Comparison of ENCODE assay signal across 19 cellular contexts in genomic region chr17:2034157-2034556, GRCh38. TPM values are rescaled to one million over a fixed set of nuclear protein-coding genes. Genes with fewer than 3 reads are reported as not detected.
A peak's percentile ranks its signal among the peaks of the same experiment; 100 is the strongest.
DNase-seq lines count a peak whose midpoint lies in the region; ATAC-seq, FAIRE-seq and TF ChIP-seq lines count a peak whose summit lies in the region.
"Had no signal": no experiment of that assay in that cellular context is flagged by ENCODE, and none has a peak within 500 bp of the region (broad histone marks: within the 10 kb centered on the region; RNA-seq: fewer than 3 reads in every experiment).

No MANE protein-coding gene starts in this region.

- H3K9me3 Mint-ChIP-seq in CD8-positive, alpha-beta T cell, result no peaks in the 10 kb centered on the region
- H3K9me3 Mint-ChIP-seq in activated T-helper 17 cell treated with anti-CD3 and anti-CD28 coated beads, Interleukin-2, amount 50 U/mL, for 72 hours, result no peaks in the 10 kb centered on the region
- H3K9me3 Mint-ChIP-seq: activated naive CD8-positive, alpha-beta T cell treated with anti-CD3 and anti-CD28 coated beads, Interleukin-2, amount 50 U/mL, for 24 hours; activated T-helper 1 cell treated with anti-CD3 and anti-CD28 coated beads, Interleukin-12 subunit alpha, Interleukin-12 subunit beta, Interleukin-2, Interleukin-4 antibody, amounts not matched to agents 30 ng/mL and 10 ng/mL and 1 ng/mL, durations not matched to agents 14 hours and 24 hours and 36 hours had no signal

- TF ChIP-seq POLR2A in ovary (IDR thresholded peaks at IDR 0.05), result no peak

- H4K20me1 ChIP-seq in BLaER1 treated with 17β-estradiol and CSF1 and Interleukin-3, amounts not matched to agents 10 nM and 100 nM, result peaks cover 0 to 28% (median 4%) of the 10 kb centered on the region in 11 experiments; a peak in 8 of 22 replicates

- peak; percentile 4 for FAIRE-seq in HTR-8/SVneo (lab: Jason Lieb, UNC)

- WGBS in ovary, 3 donors, result 68 to 74% (median 73%) methylated on average over 7 of the region's 7 CpGs

- peaks cover 52% of the 10 kb centered on the region for H3K36me3 Mint-ChIP-seq in CD8-positive, alpha-beta T cell
- peaks cover 31% of the 10 kb centered on the region for H3K36me3 Mint-ChIP-seq in activated T-helper 17 cell treated with anti-CD3 and anti-CD28 coated beads, Interleukin-2, amount 50 U/mL, for 72 hours (ENCODE audit: low read depth)

- H3K27me3 Mint-ChIP-seq in CD8-positive, alpha-beta T cell (ENCODE audit: low read depth), result no peaks in the 10 kb centered on the region
- no peaks in the 10 kb centered on the region for H3K27me3 Mint-ChIP-seq in activated T-helper 17 cell treated with anti-CD3 and anti-CD28 coated beads, Interleukin-2, amount 50 U/mL, for 72 hours
- H3K27me3 Mint-ChIP-seq: activated naive CD8-positive, alpha-beta T cell treated with anti-CD3 and anti-CD28 coated beads, Interleukin-2, amount 50 U/mL, for 24 hours had no signal

- TF ChIP-seq CTCF in ovary (IDR thresholded peaks at IDR 0.05) (no peak), colonic mucosa (IDR thresholded peaks at IDR 0.05) (no peak)
- no peak for TF ChIP-seq CTCF in CD8-positive, alpha-beta T cell (IDR thresholded peaks at IDR 0.05)

- DNase-seq in HTR-8/SVneo (ENCODE audit: insufficient read length, low spot score), result no peak
- DNase-seq in T1000 (lab: John Stamatoyannopoulos, UW), result peak; percentile 22
- peak; percentile 83 for DNase-seq in kidney glomerular epithelial cell (lab: John Stamatoyannopoulos, UW)
- DNase-seq in ovary, result no peak
- DNase-seq in colonic mucosa, result no peak
- no peak for DNase-seq in CD8-positive, alpha-beta T cell
- DNase-seq: activated CD8-positive, alpha-beta T cell treated with anti-CD3 and anti-CD28 coated beads, Interleukin-2, amount 10 ng/mL, durations not matched to agents 7 days and 5 days; activated naive CD8-positive, alpha-beta T cell treated with anti-CD3 and anti-CD28 coated beads, Interleukin-2, amount 50 U/mL, for 24 hours; effector CD8-positive, alpha-beta T cell; NCI-H2029; NCI-H526 treated with DMSO at 0.1 percent for 48 hours; stimulated activated CD4-positive, alpha-beta T cell treated with anti-CD3 and anti-CD28 coated beads, Interleukin-1b, Interleukin-23, amount 100 ng/mL, for 48 hours; substantia nigra; SW 1271 had no signal

- no peak for TF ChIP-seq EP300 in ovary (IDR thresholded peaks at IDR 0.05)

- ATAC-seq in CD8-positive, alpha-beta T cell, result no peak
- ATAC-seq in activated T-helper 17 cell treated with anti-CD3 and anti-CD28 coated beads, Interleukin-2, amount 50 U/mL, for 72 hours (replicated peaks), result no peak
- ATAC-seq: activated CD8-positive, alpha-beta T cell treated with anti-CD3 and anti-CD28 coated beads, Interleukin-2, amount 10 ng/mL, durations not matched to agents 7 days and 5 days; activated naive CD8-positive, alpha-beta T cell treated with anti-CD3 and anti-CD28 coated beads, Interleukin-2, amount 50 U/mL, for 24 hours; left lobe of liver; sciatic nerve had no signal

- H3K4me3 Mint-ChIP-seq in CD8-positive, alpha-beta T cell, result no peak overlapping the region
- no peak overlapping the region for H3K4me3 Mint-ChIP-seq in activated T-helper 17 cell treated with anti-CD3 and anti-CD28 coated beads, Interleukin-2, amount 50 U/mL, for 72 hours
- H3K4me3 Mint-ChIP-seq: activated CD8-positive, alpha-beta T cell treated with anti-CD3 and anti-CD28 coated beads, Interleukin-2, amount 10 ng/mL, durations not matched to agents 7 days and 5 days; activated naive CD8-positive, alpha-beta T cell treated with anti-CD3 and anti-CD28 coated beads, Interleukin-2, amount 50 U/mL, for 24 hours; activated T-helper 1 cell treated with anti-CD3 and anti-CD28 coated beads, Interleukin-12 subunit alpha, Interleukin-12 subunit beta, Interleukin-2, Interleukin-4 antibody, amounts not matched to agents 30 ng/mL and 10 ng/mL and 1 ng/mL, durations not matched to agents 14 hours and 24 hours and 36 hours had no signal

- POLR2A ChIA-PET in CD8-positive, alpha-beta T cell (lab: Charles Lee), result interaction anchor here (1.2 kb wide), 1 partner anchor 21 kb away, joined by 4 read pairs; the partner anchor contains the start of gene HIC1

- no peaks in the 10 kb centered on the region for H3K9me3 ChIP-seq in BLaER1 treated with 17β-estradiol and CSF1 and Interleukin-3, amounts not matched to agents 10 nM and 100 nM (replicated peaks in 1 of 11)
- H3K9me3 ChIP-seq in ovary, result no peaks in the 10 kb centered on the region
- H3K9me3 ChIP-seq in colonic mucosa, result no peaks in the 10 kb centered on the region
- no peaks in the 10 kb centered on the region for H3K9me3 ChIP-seq in CD8-positive, alpha-beta T cell (ENCODE audit: low read length)

- H3K9ac ChIP-seq in BLaER1 treated with 17β-estradiol and CSF1 and Interleukin-3, amounts not matched to agents 10 nM and 100 nM, result peak overlapping the region in 6 of 11 experiments; percentile 20 to 54 (median 43); a peak in 7 of 22 replicates
- no peak overlapping the region for H3K9ac ChIP-seq in colonic mucosa (ENCODE audit: low read depth in 2 of 2, low read length in 2 of 2)

- H3K4me2 ChIP-seq in BLaER1 treated with 17β-estradiol and CSF1 and Interleukin-3, amounts not matched to agents 10 nM and 100 nM, result peak overlapping the region in 10 of 11 experiments; percentile 26 to 94 (median 77); a peak in 20 of 22 replicates

- H3K4me3 ChIP-seq in BLaER1 treated with 17β-estradiol and CSF1 and Interleukin-3, amounts not matched to agents 10 nM and 100 nM, result no peak overlapping the region; a peak in 1 of 20 replicates
- H3K4me3 ChIP-seq in ovary (no peak overlapping the region), colonic mucosa (no peak overlapping the region)
- H3K4me3 ChIP-seq in CD8-positive, alpha-beta T cell (ENCODE audit: low read depth, low read length), result no peak overlapping the region

- CTCF ChIA-PET in CD8-positive, alpha-beta T cell (lab: Charles Lee), result no interaction called here

- H3K27me3 ChIP-seq in BLaER1 treated with 17β-estradiol and CSF1 and Interleukin-3, amounts not matched to agents 10 nM and 100 nM, result no peaks in the 10 kb centered on the region
- H3K27me3 ChIP-seq in ovary (no peaks in the 10 kb centered on the region), colonic mucosa (no peaks in the 10 kb centered on the region)
- H3K27me3 ChIP-seq in CD8-positive, alpha-beta T cell (ENCODE audit: insufficient read depth, low read length), result no peaks in the 10 kb centered on the region

- intact Hi-C loops in ovary (cut with DNase I) (loop anchor here in 1 of 4 donors (10.0 kb wide), 1 partner anchor 359 kb away; no protein-coding TSS in a partner anchor), colonic mucosa (cut with DNase I) (no loop called here)
- intact Hi-C loops in CD8-positive, alpha-beta T cell (cut with DNase I, micrococcal nuclease), result loop anchor here (5.0 kb wide), 2 partner anchors 207 to 368 kb away; partner anchors contain the start of genes MNT (in 1 of the 2) and SMYD4 (in 1 of the 2)

- H3K36me3 ChIP-seq in BLaER1 treated with 17β-estradiol and CSF1 and Interleukin-3, amounts not matched to agents 10 nM and 100 nM, result peaks cover 18 to 43% (median 32%) of the 10 kb centered on the region in 11 experiments
- H3K36me3 ChIP-seq in ovary, result no peaks in the 10 kb centered on the region
- H3K36me3 ChIP-seq in colonic mucosa, result no peaks in the 10 kb centered on the region
- H3K36me3 ChIP-seq in CD8-positive, alpha-beta T cell (ENCODE audit: insufficient read depth, low read length), result peaks cover 23% of the 10 kb centered on the region

- H3K4me1 Mint-ChIP-seq in CD8-positive, alpha-beta T cell (ENCODE audit: low read depth), result peaks cover 24% of the 10 kb centered on the region
- no peaks in the 10 kb centered on the region for H3K4me1 Mint-ChIP-seq in activated T-helper 17 cell treated with anti-CD3 and anti-CD28 coated beads, Interleukin-2, amount 50 U/mL, for 72 hours

- H3K27ac ChIP-seq in BLaER1 treated with 17β-estradiol and CSF1 and Interleukin-3, amounts not matched to agents 10 nM and 100 nM, result peak overlapping the region in 8 of 11 experiments; percentile 1 to 63 (median 47); a peak in 13 of 22 replicates
- H3K27ac ChIP-seq in ovary, result no peak overlapping the region
- no peak overlapping the region for H3K27ac ChIP-seq in colonic mucosa
- H3K27ac ChIP-seq in CD8-positive, alpha-beta T cell (ENCODE audit: low read depth, low read length), result no peak overlapping the region

- H3K27ac Mint-ChIP-seq in CD8-positive, alpha-beta T cell, result no peak overlapping the region
- no peak overlapping the region for H3K27ac Mint-ChIP-seq in activated T-helper 17 cell treated with anti-CD3 and anti-CD28 coated beads, Interleukin-2, amount 50 U/mL, for 72 hours
- H3K27ac Mint-ChIP-seq: activated CD8-positive, alpha-beta T cell treated with anti-CD3 and anti-CD28 coated beads, Interleukin-2, amount 10 ng/mL, durations not matched to agents 7 days and 5 days; activated naive CD8-positive, alpha-beta T cell treated with anti-CD3 and anti-CD28 coated beads, Interleukin-2, amount 50 U/mL, for 24 hours; activated T-helper 1 cell treated with anti-CD3 and anti-CD28 coated beads, Interleukin-12 subunit alpha, Interleukin-12 subunit beta, Interleukin-2, Interleukin-4 antibody, amounts not matched to agents 30 ng/mL and 10 ng/mL and 1 ng/mL, durations not matched to agents 14 hours and 24 hours and 36 hours had no signal

- H3K4me1 ChIP-seq in BLaER1 treated with 17β-estradiol and CSF1 and Interleukin-3, amounts not matched to agents 10 nM and 100 nM, result peaks cover 36 to 52% (median 46%) of the 10 kb centered on the region in 10 experiments
- peaks cover 5% of the 10 kb centered on the region for H3K4me1 ChIP-seq in ovary (ENCODE audit: insufficient read depth)
- H3K4me1 ChIP-seq in colonic mucosa, result peaks cover 7% of the 10 kb centered on the region
- H3K4me1 ChIP-seq in CD8-positive, alpha-beta T cell (ENCODE audit: insufficient read depth, low read length), result peaks cover 25% of the 10 kb centered on the region

RNA-seq across cellular contexts. Expression of gene DPH1, which starts 4.2 kb away (rescaled TPM):
- total RNA-seq in ovary (10 to 100 TPM; 42.4 to 77.7 (median 46.0) TPM), colonic mucosa (10 to 100 TPM; 22.7 to 34.4 TPM)
- 10 to 100 TPM; 27.5 to 47.2 TPM for polyA plus RNA-seq in ovary
- total RNA-seq in CD8-positive, alpha-beta T cell, result 100 to 1,000 TPM; 128 to 149 TPM
- total RNA-seq in activated T-helper 17 cell treated with anti-CD3 and anti-CD28 coated beads, Interleukin-2, amount 50 U/mL, for 72 hours, result 10 to 100 TPM; 36.9 to 40.2 TPM

RNA-seq across cellular contexts. Expression of gene OVCA2, which starts 7.7 kb away (rescaled TPM):
- total RNA-seq in ovary (10 to 100 TPM; 19.1 to 26.4 (median 21.2) TPM), colonic mucosa (10 to 100 TPM; 41.0 to 49.8 TPM)
- polyA plus RNA-seq in ovary, result 10 to 100 TPM; 13.2 to 28.3 TPM
- 10 to 100 TPM; 38.7 to 48.2 TPM for total RNA-seq in CD8-positive, alpha-beta T cell
- total RNA-seq in activated T-helper 17 cell treated with anti-CD3 and anti-CD28 coated beads, Interleukin-2, amount 50 U/mL, for 72 hours, result 10 to 100 TPM; 20.7 to 39.3 TPM

RNA-seq across cellular contexts. Expression of gene RTN4RL1, which starts 9.0 kb away (rescaled TPM):
- total RNA-seq in ovary, result 1 to 10 TPM in 5 of 7 donors, under 1 TPM in 1, not detected in 1; 0.92 to 4.1 (median 1.9) TPM
- polyA plus RNA-seq in ovary, result under 1 TPM; 0.30 to 0.42 TPM
- total RNA-seq in colonic mucosa, result under 1 TPM; 0.32 to 0.37 TPM
- not detected for total RNA-seq in CD8-positive, alpha-beta T cell
- under 1 TPM in 1 of 2 donors, not detected in 1; 0.09 TPM for total RNA-seq in activated T-helper 17 cell treated with anti-CD3 and anti-CD28 coated beads, Interleukin-2, amount 50 U/mL, for 72 hours

RNA-seq across cellular contexts. Expression of gene HIC1, which starts 20.7 kb away (rescaled TPM):
- total RNA-seq in ovary, result 100 to 1,000 TPM in 1 of 7 donors, 10 to 100 TPM in 6; 35.0 to 108 (median 68.0) TPM
- 10 to 100 TPM in 1 of 2 donors, 1 to 10 TPM in 1; 3.9 to 16.3 TPM for polyA plus RNA-seq in ovary
- total RNA-seq in colonic mucosa, result 10 to 100 TPM in 1 of 2 donors, 1 to 10 TPM in 1; 7.0 to 11.2 TPM
- 10 to 100 TPM; 12.1 to 13.0 TPM for total RNA-seq in CD8-positive, alpha-beta T cell
- total RNA-seq in activated T-helper 17 cell treated with anti-CD3 and anti-CD28 coated beads, Interleukin-2, amount 50 U/mL, for 72 hours, result 10 to 100 TPM; 22.8 to 24.4 TPM

Comparison
In these comparisons a context has a peak if more than half of its experiments do, and no peak if none do; other contexts are left out.
1. H3K27ac ChIP-seq: peak in BLaER1 treated with 17β-estradiol and CSF1 and Interleukin-3, amounts not matched to agents 10 nM and 100 nM (8 of 11); none in ovary (0 of 2), colonic mucosa (single experiment) and CD8-positive, alpha-beta T cell (single experiment).
2. H3K9ac ChIP-seq: peak in BLaER1 treated with 17β-estradiol and CSF1 and Interleukin-3, amounts not matched to agents 10 nM and 100 nM (6 of 11); none in colonic mucosa (0 of 2).
3. DNase-seq: peak in T1000 (single experiment) and kidney glomerular epithelial cell (single experiment); none in HTR-8/SVneo (single experiment), ovary (0 of 5), colonic mucosa (single experiment) and CD8-positive, alpha-beta T cell (0 of 7).